8 cellular contexts compared by ENCODE assay signal in the genomic region with DNA sequence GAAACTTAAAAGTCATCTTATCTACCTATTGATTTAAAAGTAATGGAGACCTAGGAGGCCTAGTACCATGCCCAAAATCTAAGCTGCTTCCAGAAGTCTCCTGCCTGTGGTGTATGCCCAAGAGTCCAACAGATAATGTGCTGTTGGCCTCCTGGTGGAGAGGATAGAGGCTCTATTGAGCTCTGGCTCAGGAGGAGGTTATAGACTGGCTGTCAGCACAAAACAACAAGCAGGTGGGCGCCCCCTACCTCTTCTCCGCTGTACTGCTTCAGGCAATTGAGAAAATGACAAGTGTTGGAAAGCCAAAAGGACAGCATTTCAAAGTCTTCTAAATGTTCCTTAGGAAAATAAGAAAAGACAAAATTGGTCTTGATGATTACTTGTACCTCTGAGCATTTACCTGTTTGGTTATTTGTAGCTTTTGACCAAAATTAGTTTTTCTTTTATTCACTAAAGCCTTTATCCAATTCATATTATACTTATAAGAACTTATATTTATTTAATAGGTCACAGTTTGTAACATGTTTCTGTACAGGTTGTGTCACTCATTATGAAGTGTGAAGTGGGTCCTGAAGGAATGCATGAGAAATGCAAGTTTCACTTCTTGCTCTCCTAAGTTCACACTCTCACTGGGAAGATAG. TPM values are rescaled to one million over a fixed set of nuclear protein-coding genes. Genes with fewer than 3 reads are reported as not detected.
DNase-seq lines count a peak whose midpoint lies in the region; ATAC-seq, FAIRE-seq and TF ChIP-seq lines count a peak whose summit lies in the region.

No MANE protein-coding gene starts in this region.

- no peaks in the 10 kb centered on the region for H4K20me1 ChIP-seq in PC-9 (ENCODE audit: insufficient read depth)

- DNase-seq in CD14-positive monocyte (ENCODE audit: low spot score) (no peak), GM19239 (ENCODE audit: insufficient read length, low spot score) (no peak), PC-9 (peak; percentile 36 to 55), fibroblast of pulmonary artery (ENCODE audit: low read depth) (peak; percentile 81), trophoblast cell (peak; percentile 67 to 83), urothelium cell line (ENCODE audit: low spot score) (peak; percentile 66)
- DNase-seq in activated T-cell treated with anti-CD3 and anti-CD28 coated beads, Interleukin-2, amount 50 U/mL, for 24 hours: peak; percentile 79

- no peak overlapping the region for H2BK120ac ChIP-seq in trophoblast cell (ENCODE audit: insufficient read depth, low read length, poor library complexity)

- H4K91ac ChIP-seq in trophoblast cell (ENCODE audit: low read depth, low read length): no peak overlapping the region

- FAIRE-seq in GM19239 (lab: Jason Lieb, UNC) (peak; percentile 61), urothelium cell line (lab: Jason Lieb, UNC) (no peak)

- H3K9me3 ChIP-seq in PC-9 (ENCODE audit: insufficient read depth, low read depth): no peaks in the 10 kb centered on the region
- H3K9me3 ChIP-seq in trophoblast cell (ENCODE audit: insufficient read depth, low read depth, low read length): no peaks in the 10 kb centered on the region

- intact Hi-C loops in CD14-positive monocyte (cut with micrococcal nuclease): no loop called here
- intact Hi-C loops in PC-9 (cut with micrococcal nuclease; ENCODE audit: unreplicated experiment): loop anchor here (5.0 to 10.0 kb wide), 2 partner anchors 226 to 424 kb away; no protein-coding TSS in a partner anchor

- H3K27me3 Mint-ChIP-seq in CD14-positive monocyte (ENCODE audit: low read depth in 3 of 3): peaks cover 0 to 1% (median 0%) of the 10 kb centered on the region in 3 donors
- H3K27me3 Mint-ChIP-seq in activated T-cell treated with anti-CD3 and anti-CD28 coated beads, Interleukin-2, amount 50 U/mL, for 24 hours: no peaks in the 10 kb centered on the region

- no peaks in the 10 kb centered on the region for H3K9me2 ChIP-seq in PC-9 (ENCODE audit: insufficient read depth)

- H3K27ac ChIP-seq in PC-9 (no peak overlapping the region), trophoblast cell (ENCODE audit: low read depth, low read length) (no peak overlapping the region)

- peak overlapping the region in 3 of 7 donors; percentile 39 to 52 (median 49) for H3K27ac Mint-ChIP-seq in CD14-positive monocyte
- H3K27ac Mint-ChIP-seq in activated T-cell treated with anti-CD3 and anti-CD28 coated beads, Interleukin-2, amount 50 U/mL, for 24 hours: no peak overlapping the region

- H3K23ac ChIP-seq in trophoblast cell (ENCODE audit: low read length): no peak overlapping the region

- H4K12ac ChIP-seq in trophoblast cell (ENCODE audit: low read depth, low read length): peak overlapping the region; percentile 56

- CTCF ChIA-PET in PC-9 (lab: Charles Lee): interaction anchor here (0.6 kb wide), 1 partner anchor 18 kb away, joined by 7 read pairs; no protein-coding TSS in a partner anchor

- no peak overlapping the region for H3K4me3 Mint-ChIP-seq in CD14-positive monocyte
- H3K4me3 Mint-ChIP-seq in activated T-cell treated with anti-CD3 and anti-CD28 coated beads, Interleukin-2, amount 50 U/mL, for 24 hours: no peak overlapping the region

- H3K4me2 ChIP-seq in PC-9: no peak overlapping the region
- no peak overlapping the region for H3K4me2 ChIP-seq in trophoblast cell (ENCODE audit: low read length)

- peaks cover 28% of the 10 kb centered on the region for H3K4me1 Mint-ChIP-seq in CD14-positive monocyte
- H3K4me1 Mint-ChIP-seq in activated T-cell treated with anti-CD3 and anti-CD28 coated beads, Interleukin-2, amount 50 U/mL, for 24 hours (ENCODE audit: low read depth): no peaks in the 10 kb centered on the region

- no peak overlapping the region for H4K8ac ChIP-seq in trophoblast cell (ENCODE audit: low read depth, low read length)

- H3K4me3 ChIP-seq in PC-9 (no peak overlapping the region), fibroblast of pulmonary artery (replicated peaks; ENCODE audit: low read depth, low read length) (no peak overlapping the region), trophoblast cell (ENCODE audit: low read depth, low read length) (no peak overlapping the region)

- peak; percentile 91 for ATAC-seq in HG03520 (IDR thresholded peaks at IDR 0.05; ENCODE audit: unreplicated experiment)

- H3K79me2 ChIP-seq in PC-9 (ENCODE audit: low read depth) (no peaks in the 10 kb centered on the region), trophoblast cell (ENCODE audit: control insufficient read depth, insufficient read depth, low read length, poor library complexity) (peaks cover 1% of the 10 kb centered on the region)

- no peak overlapping the region for H2BK5ac ChIP-seq in trophoblast cell (ENCODE audit: low read depth, low read length, poor library complexity)

- no peaks in the 10 kb centered on the region for H3K9me3 Mint-ChIP-seq in CD14-positive monocyte
- no peaks in the 10 kb centered on the region for H3K9me3 Mint-ChIP-seq in activated T-cell treated with anti-CD3 and anti-CD28 coated beads, Interleukin-2, amount 50 U/mL, for 24 hours

- H3F3A ChIP-seq in PC-9 (ENCODE audit: insufficient read depth, low read depth): no peaks in the 10 kb centered on the region

- no peak overlapping the region for H3K4ac ChIP-seq in trophoblast cell (ENCODE audit: low read depth, low read length)

- H2AK5ac ChIP-seq in trophoblast cell (ENCODE audit: low read length): no peak overlapping the region

- TF ChIP-seq CTCF in CD14-positive monocyte (IDR thresholded peaks at IDR 0.05) (peak; percentile 69), PC-9 (conservative IDR thresholded peaks at IDR 0.05) (peak; percentile 81), fibroblast of pulmonary artery (IDR thresholded peaks at IDR 0.05; ENCODE audit: low read length, missing control alignments) (peak; percentile 87)

- H2AFZ ChIP-seq in PC-9 (no peak overlapping the region), trophoblast cell (ENCODE audit: insufficient read depth, low read length, poor library complexity) (no peak overlapping the region)

- POLR2A ChIA-PET in PC-9 (lab: Charles Lee; ENCODE audit: unreplicated experiment): no interaction called here

- H3K18ac ChIP-seq in trophoblast cell (ENCODE audit: low read length): no peak overlapping the region

- H3K36me3 ChIP-seq in PC-9 (ENCODE audit: low read depth): 0 out of 2 replicates have a peak, but pooled peaks cover 5% of the 10 kb centered on the region
- H3K36me3 ChIP-seq in trophoblast cell (ENCODE audit: control insufficient read depth in 1 of 2, insufficient read depth in 2 of 2, low read length in 2 of 2): peaks cover 0 to 2% of the 10 kb centered on the region in 2 experiments

- no peaks in the 10 kb centered on the region for H3K79me1 ChIP-seq in trophoblast cell (ENCODE audit: low read length)

- H3K4me1 ChIP-seq in PC-9 (replicated peaks; ENCODE audit: insufficient read depth) (no peaks in the 10 kb centered on the region), trophoblast cell (ENCODE audit: control insufficient read depth in 1 of 2, insufficient read depth in 2 of 2, low read length in 2 of 2) (no peaks in the 10 kb centered on the region)

- H3K14ac ChIP-seq in trophoblast cell (ENCODE audit: low read length): no peak overlapping the region

- H2BK12ac ChIP-seq in trophoblast cell (ENCODE audit: low read length): no peak overlapping the region

- no TSS peak for BruUV-seq in PC-9 (replicated peaks; lab: Mats Ljungman, UMichigan)

- no CpG with 5 or more reads among the region's 2 CpGs for WGBS in trophoblast cell (ENCODE audit: extremely low coverage, insufficient coverage, insufficient read length)

- H3K27me3 ChIP-seq in PC-9 (ENCODE audit: insufficient read depth, low read depth): no peaks in the 10 kb centered on the region
- no peaks in the 10 kb centered on the region for H3K27me3 ChIP-seq in trophoblast cell (ENCODE audit: insufficient read depth, low read length)

- H3K36me3 Mint-ChIP-seq in CD14-positive monocyte: no peaks in the 10 kb centered on the region
- no peaks in the 10 kb centered on the region for H3K36me3 Mint-ChIP-seq in activated T-cell treated with anti-CD3 and anti-CD28 coated beads, Interleukin-2, amount 50 U/mL, for 24 hours (ENCODE audit: low read depth)

- H3K9ac ChIP-seq in trophoblast cell (ENCODE audit: low read length): no peak overlapping the region

RNA-seq across cellular contexts. Expression of a gene that starts 17.2 kb away (rescaled TPM):
- 1 to 10 TPM; 4.3 to 5.4 TPM for polyA plus RNA-seq in CD14-positive monocyte
- 25.0 and 26.0 TPM in 2 replicates for total RNA-seq in PC-9 (2021)
- polyA plus RNA-seq in trophoblast cell (2013): 7.4 TPM in 2 replicates

Comparison
In these comparisons a context has a peak if more than half of its experiments do, and no peak if none do; other contexts are left out.
1. DNase-seq: peak in PC-9 (2 of 2), activated T-cell treated with anti-CD3 and anti-CD28 coated beads, Interleukin-2, amount 50 U/mL, for 24 hours (single experiment), fibroblast of pulmonary artery (single experiment), trophoblast cell (2 of 2) and urothelium cell line (single experiment); none in CD14-positive monocyte (single experiment) and GM19239 (single experiment).
2. Peak in every context shown above with its lines, with median percentiles within 50 percentile points of each other: CTCF ChIP-seq.